Comparison of ENCODE assay signal across 11 cellular contexts in genomic region chr20:4563534-4563933, GRCh38.
DNase-seq lines count a peak whose midpoint lies in the region; ATAC-seq and TF ChIP-seq lines count a peak whose summit lies in the region.
"Had no signal": no experiment of that assay in that cellular context is flagged by ENCODE, and none has a peak within 500 bp of the region (broad histone marks: within the 10 kb centered on the region; RNA-seq: fewer than 3 reads in every experiment).

No MANE protein-coding gene starts in this region.

- H3K27me3 Mint-ChIP-seq in MCF 10A (ENCODE audit: insufficient read depth, unreplicated experiment) (peaks cover 18% of the 10 kb centered on the region), glutamatergic neuron (ENCODE audit: unreplicated experiment) (peaks cover 1% of the 10 kb centered on the region)
- peaks cover 46% of the 10 kb centered on the region for H3K27me3 Mint-ChIP-seq in stimulated activated memory B cell treated with anti-CD40 and anti-IgM and Interleukin-4, amounts not matched to agents 10 μg/mL and 1 μg/mL and 100 μg/mL, for 72 hours

- H3K36me3 ChIP-seq in breast epithelium (no peaks in the 10 kb centered on the region), SK-N-SH (replicated peaks in 1 of 2; ENCODE audit: control insufficient read depth in 1 of 2, insufficient read depth in 2 of 2, low read length in 1 of 2) (no peaks in the 10 kb centered on the region), esophagus muscularis mucosa (no peaks in the 10 kb centered on the region)

- POLR2A ChIA-PET in MCF 10A (lab: Yijun Ruan, JAX) (interaction anchor here (0.5 kb wide), 1 partner anchor 17 kb away, joined by 4 read pairs; no protein-coding TSS in a partner anchor), SK-N-SH (lab: Yijun Ruan, JAX) (no interaction called here)

- no peaks in the 10 kb centered on the region for H3F3A ChIP-seq in SK-N-SH (replicated peaks; ENCODE audit: insufficient read depth)

- H4K20me1 ChIP-seq in SK-N-SH (ENCODE audit: insufficient read depth): no peaks in the 10 kb centered on the region

- H3K79me2 ChIP-seq in SK-N-SH (ENCODE audit: insufficient read depth): no peaks in the 10 kb centered on the region

- intact Hi-C loops in MCF 10A (cut with micrococcal nuclease) (loop anchor here (10.0 kb wide), 1 partner anchor 109 kb away; no protein-coding TSS in a partner anchor), breast epithelium (cut with DNase I; ENCODE audit: low total_unique reads) (no loop called here), esophagus muscularis mucosa (cut with DNase I) (no loop called here), left ventricle myocardium superior (cut with micrococcal nuclease) (no loop called here)

- H3K9me2 ChIP-seq in SK-N-SH: no peaks in the 10 kb centered on the region

- H3K4me3 ChIP-seq in breast epithelium (no peak overlapping the region), SK-N-SH (ENCODE audit: low read depth in 2 of 2, low read length in 1 of 2) (no peak overlapping the region), esophagus muscularis mucosa (no peak overlapping the region)

- peaks cover 8% of the 10 kb centered on the region for H3K9me3 Mint-ChIP-seq in MCF 10A (ENCODE audit: unreplicated experiment)
- H3K9me3 Mint-ChIP-seq in stimulated activated memory B cell treated with anti-CD40 and anti-IgM and Interleukin-4, amounts not matched to agents 10 μg/mL and 1 μg/mL and 100 μg/mL, for 72 hours: peaks cover 5% of the 10 kb centered on the region
- peaks cover 2% of the 10 kb centered on the region for H3K9me3 Mint-ChIP-seq in glutamatergic neuron (ENCODE audit: unreplicated experiment)

- TF ChIP-seq CTCF in MCF 10A (IDR thresholded peaks at IDR 0.05; ENCODE audit: unreplicated experiment) (peak; percentile 27), breast epithelium (IDR thresholded peaks at IDR 0.05) (no peak), SK-N-SH (IDR thresholded peaks at IDR 0.05) (peak; percentile 42), esophagus muscularis mucosa (IDR thresholded peaks at IDR 0.05) (no peak), glutamatergic neuron (IDR thresholded peaks at IDR 0.05; ENCODE audit: partially characterized antibody, unreplicated experiment) (no peak)

- DNase-seq in MCF 10A (ENCODE audit: unreplicated experiment) (peak; percentile 73), breast epithelium (ENCODE audit: low spot score in 2 of 2) (no peak), SK-N-SH (no peak), esophagus muscularis mucosa (ENCODE audit: extremely low spot score) (peak; percentile 50), glutamatergic neuron (no peak), left ventricle myocardium superior (no peak)
- DNase-seq: NCI-H2081 treated with DMSO at 0.1 percent for 48 hours had no signal

- H3K27ac Mint-ChIP-seq in MCF 10A (ENCODE audit: low read depth, unreplicated experiment): no peak overlapping the region
- H3K27ac Mint-ChIP-seq in stimulated activated memory B cell treated with anti-CD40 and anti-IgM and Interleukin-4, amounts not matched to agents 10 μg/mL and 1 μg/mL and 100 μg/mL, for 72 hours: no peak overlapping the region
- no peak overlapping the region for H3K27ac Mint-ChIP-seq in glutamatergic neuron (ENCODE audit: unreplicated experiment)
- H3K27ac Mint-ChIP-seq: activated T-cell treated with anti-CD3 and anti-CD28 coated beads, Interleukin-2, amount 50 U/mL, for 72 hours; CD14-positive monocyte had no signal

- H3K4me1 Mint-ChIP-seq in MCF 10A (ENCODE audit: insufficient read depth, unreplicated experiment) (no peaks in the 10 kb centered on the region), glutamatergic neuron (ENCODE audit: low read depth, unreplicated experiment) (no peaks in the 10 kb centered on the region)
- H3K4me1 Mint-ChIP-seq in stimulated activated memory B cell treated with anti-CD40 and anti-IgM and Interleukin-4, amounts not matched to agents 10 μg/mL and 1 μg/mL and 100 μg/mL, for 72 hours: no peaks in the 10 kb centered on the region
- H3K4me1 Mint-ChIP-seq: CD14-positive monocyte had no signal

- H3K9me3 ChIP-seq in breast epithelium: peaks cover 0 to 12% of the 10 kb centered on the region in 2 donors
- peaks cover 6% of the 10 kb centered on the region; the same call in 1 of the 2 replicates for H3K9me3 ChIP-seq in SK-N-SH
- H3K9me3 ChIP-seq in esophagus muscularis mucosa: no peaks in the 10 kb centered on the region

- H3K4me3 Mint-ChIP-seq in MCF 10A (ENCODE audit: unreplicated experiment) (no peak overlapping the region), glutamatergic neuron (ENCODE audit: unreplicated experiment) (no peak overlapping the region)
- no peak overlapping the region for H3K4me3 Mint-ChIP-seq in stimulated activated memory B cell treated with anti-CD40 and anti-IgM and Interleukin-4, amounts not matched to agents 10 μg/mL and 1 μg/mL and 100 μg/mL, for 72 hours
- H3K4me3 Mint-ChIP-seq: activated T-cell treated with anti-CD3 and anti-CD28 coated beads, Interleukin-2, amount 50 U/mL, for 72 hours; CD14-positive monocyte had no signal

- peak; percentile 47 for ATAC-seq in stimulated activated memory B cell treated with anti-CD40 and anti-IgM and Interleukin-4, amounts not matched to agents 10 μg/mL and 1 μg/mL and 100 μg/mL, for 72 hours
- ATAC-seq in left ventricle myocardium superior (no peak), GM21367 (IDR thresholded peaks at IDR 0.05; ENCODE audit: unreplicated experiment) (no peak)
- ATAC-seq: activated T-cell treated with anti-CD3 and anti-CD28 coated beads, Interleukin-2, amount 50 U/mL, for 72 hours had no signal

- H3K9ac ChIP-seq in SK-N-SH: no peak overlapping the region

- H3K27ac ChIP-seq in breast epithelium (no peak overlapping the region), SK-N-SH (ENCODE audit: low read depth in 2 of 2, low read length in 1 of 2) (no peak overlapping the region), esophagus muscularis mucosa (replicated peaks in 1 of 4) (no peak overlapping the region)

- no peak for TF ChIP-seq RAD21 in SK-N-SH (IDR thresholded peaks at IDR 0.05; ENCODE audit: low read length)

- no TSS peak for BruUV-seq in MCF 10A (replicated peaks; lab: Mats Ljungman, UMichigan)

- no peak overlapping the region for H3K4me2 ChIP-seq in SK-N-SH

- 10% methylated on average over 4 of the region's 4 CpGs for WGBS in SK-N-SH (ENCODE audit: low lambda C conversion rate)
- 16% methylated on average over 4 of the region's 4 CpGs for WGBS in esophagus muscularis mucosa

- H3K4me1 ChIP-seq in breast epithelium (no peaks in the 10 kb centered on the region), SK-N-SH (ENCODE audit: control insufficient read depth in 1 of 2, insufficient read depth in 2 of 2, low read depth in 1 of 2, low read length in 1 of 2) (peaks cover 0 to 11% of the 10 kb centered on the region in 2 experiments; a peak in 1 of 4 replicates), esophagus muscularis mucosa (no peaks in the 10 kb centered on the region)

- H2AFZ ChIP-seq in SK-N-SH (ENCODE audit: low read depth): no peak overlapping the region

- CTCF ChIA-PET in MCF 10A (lab: Yijun Ruan, JAX): no interaction called here
- CTCF ChIA-PET in SK-N-SH (lab: Yijun Ruan, JAX): no interaction called here

- no peaks in the 10 kb centered on the region for H3K27me3 ChIP-seq in breast epithelium
- H3K27me3 ChIP-seq in SK-N-SH (ENCODE audit: insufficient read depth): no peaks in the 10 kb centered on the region
- no peaks in the 10 kb centered on the region for H3K27me3 ChIP-seq in esophagus muscularis mucosa

- TF ChIP-seq POLR2A in breast epithelium (IDR thresholded peaks at IDR 0.05): no peak
- TF ChIP-seq POLR2A in esophagus muscularis mucosa (IDR thresholded peaks at IDR 0.05; ENCODE audit: low read depth): no peak

- TF ChIP-seq EP300 in SK-N-SH (IDR thresholded peaks at IDR 0.05; ENCODE audit: borderline replicate concordance in 1 of 2, low read depth in 1 of 2, low read length in 1 of 2): no peak
- TF ChIP-seq EP300 in esophagus muscularis mucosa (IDR thresholded peaks at IDR 0.05): no peak

- H3K36me3 Mint-ChIP-seq in MCF 10A (ENCODE audit: insufficient read depth, unreplicated experiment) (no peaks in the 10 kb centered on the region), glutamatergic neuron (ENCODE audit: unreplicated experiment) (peaks cover 5% of the 10 kb centered on the region)
- H3K36me3 Mint-ChIP-seq in stimulated activated memory B cell treated with anti-CD40 and anti-IgM and Interleukin-4, amounts not matched to agents 10 μg/mL and 1 μg/mL and 100 μg/mL, for 72 hours: no peaks in the 10 kb centered on the region
- H3K36me3 Mint-ChIP-seq: CD14-positive monocyte had no signal

TF ChIP-seq in SK-N-SH, 30 proteins besides CTCF, POLR2A, EP300 and RAD21 (continues in another document):
- TF ChIP-seq, protein P1, sequence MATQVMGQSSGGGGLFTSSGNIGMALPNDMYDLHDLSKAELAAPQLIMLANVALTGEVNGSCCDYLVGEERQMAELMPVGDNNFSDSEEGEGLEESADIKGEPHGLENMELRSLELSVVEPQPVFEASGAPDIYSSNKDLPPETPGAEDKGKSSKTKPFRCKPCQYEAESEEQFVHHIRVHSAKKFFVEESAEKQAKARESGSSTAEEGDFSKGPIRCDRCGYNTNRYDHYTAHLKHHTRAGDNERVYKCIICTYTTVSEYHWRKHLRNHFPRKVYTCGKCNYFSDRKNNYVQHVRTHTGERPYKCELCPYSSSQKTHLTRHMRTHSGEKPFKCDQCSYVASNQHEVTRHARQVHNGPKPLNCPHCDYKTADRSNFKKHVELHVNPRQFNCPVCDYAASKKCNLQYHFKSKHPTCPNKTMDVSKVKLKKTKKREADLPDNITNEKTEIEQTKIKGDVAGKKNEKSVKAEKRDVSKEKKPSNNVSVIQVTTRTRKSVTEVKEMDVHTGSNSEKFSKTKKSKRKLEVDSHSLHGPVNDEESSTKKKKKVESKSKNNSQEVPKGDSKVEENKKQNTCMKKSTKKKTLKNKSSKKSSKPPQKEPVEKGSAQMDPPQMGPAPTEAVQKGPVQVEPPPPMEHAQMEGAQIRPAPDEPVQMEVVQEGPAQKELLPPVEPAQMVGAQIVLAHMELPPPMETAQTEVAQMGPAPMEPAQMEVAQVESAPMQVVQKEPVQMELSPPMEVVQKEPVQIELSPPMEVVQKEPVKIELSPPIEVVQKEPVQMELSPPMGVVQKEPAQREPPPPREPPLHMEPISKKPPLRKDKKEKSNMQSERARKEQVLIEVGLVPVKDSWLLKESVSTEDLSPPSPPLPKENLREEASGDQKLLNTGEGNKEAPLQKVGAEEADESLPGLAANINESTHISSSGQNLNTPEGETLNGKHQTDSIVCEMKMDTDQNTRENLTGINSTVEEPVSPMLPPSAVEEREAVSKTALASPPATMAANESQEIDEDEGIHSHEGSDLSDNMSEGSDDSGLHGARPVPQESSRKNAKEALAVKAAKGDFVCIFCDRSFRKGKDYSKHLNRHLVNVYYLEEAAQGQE (IDR thresholded peaks at IDR 0.05; ENCODE audit: low read depth, low read length): peak; percentile 99
- TF ChIP-seq PBX3 (IDR thresholded peaks at IDR 0.05): no peak

Comparison
In these comparisons a context has a peak if more than half of its experiments do, and no peak if none do; other contexts are left out.
1. DNase-seq: peak in MCF 10A (single experiment) and esophagus muscularis mucosa (single experiment); none in breast epithelium (0 of 2), SK-N-SH (single experiment), glutamatergic neuron (single experiment) and left ventricle myocardium superior (single experiment).
2. CTCF ChIP-seq: peak in MCF 10A (single experiment) and SK-N-SH (single experiment); none in breast epithelium (0 of 3), esophagus muscularis mucosa (0 of 3) and glutamatergic neuron (single experiment).